ENCODE assay signal across 13 cellular contexts in genomic region chr4:156581693-156582092, GRCh38.
DNase-seq lines count a peak whose midpoint lies in the region; ATAC-seq, FAIRE-seq and TF ChIP-seq lines count a peak whose summit lies in the region.
"Had no signal": no experiment of that assay in that cellular context is flagged by ENCODE, and none has a peak within 500 bp of the region (broad histone marks: within the 10 kb centered on the region; RNA-seq: fewer than 3 reads in every experiment).

No MANE protein-coding gene starts in this region.

- H3K79me2 ChIP-seq in keratinocyte (ENCODE audit: control insufficient read depth, insufficient read depth, low read length): no peaks in the 10 kb centered on the region

- ATAC-seq in GM21390 (IDR thresholded peaks at IDR 0.05; ENCODE audit: unreplicated experiment): no peak
- no peak for ATAC-seq in activated T-cell treated with anti-CD3 and anti-CD28 coated beads, Interleukin-2, amount 50 U/mL, for 4 hours
- ATAC-seq: gastroesophageal sphincter, pancreas had no signal

- no peak overlapping the region for H3K27ac Mint-ChIP-seq in glutamatergic neuron (ENCODE audit: unreplicated experiment)

- H3K27me3 ChIP-seq in keratinocyte (ENCODE audit: control insufficient read depth, extremely low read depth, insufficient read depth, low read length): no peaks in the 10 kb centered on the region
- H3K27me3 ChIP-seq: gastroesophageal sphincter, pancreas had no signal

- no peak overlapping the region for H3K4me3 Mint-ChIP-seq in glutamatergic neuron (ENCODE audit: unreplicated experiment)
- no peak overlapping the region for H3K4me3 Mint-ChIP-seq in activated T-cell treated with anti-CD3 and anti-CD28 coated beads, Interleukin-2, amount 50 U/mL, for 4 hours

- H3K36me3 ChIP-seq in SK-N-MC (ENCODE audit: insufficient read depth, low read length): no peaks in the 10 kb centered on the region
- H3K36me3 ChIP-seq in keratinocyte (ENCODE audit: control insufficient read depth in 2 of 2, extremely low read depth in 1 of 2, insufficient read depth in 2 of 2, low read length in 2 of 2): no peaks in the 10 kb centered on the region
- H3K36me3 ChIP-seq: gastroesophageal sphincter, pancreas had no signal

- H3K36me3 Mint-ChIP-seq in glutamatergic neuron (ENCODE audit: unreplicated experiment): no peaks in the 10 kb centered on the region
- H3K36me3 Mint-ChIP-seq in activated T-cell treated with anti-CD3 and anti-CD28 coated beads, Interleukin-2, amount 50 U/mL, for 4 hours (ENCODE audit: insufficient read depth): no peaks in the 10 kb centered on the region

- TF ChIP-seq CTCF in keratinocyte (optimal IDR thresholded peaks at IDR 0.05 in 1 of 3, IDR thresholded peaks at IDR 0.05 in 1 of 3, conservative IDR thresholded peaks at IDR 0.05 in 1 of 3; ENCODE audit: extremely low read depth in 1 of 3, insufficient read depth in 2 of 3, low read length in 3 of 3) (no peak), glutamatergic neuron (IDR thresholded peaks at IDR 0.05; ENCODE audit: partially characterized antibody, unreplicated experiment) (no peak)

- H3K4me1 ChIP-seq in keratinocyte (ENCODE audit: control insufficient read depth, extremely low read depth, insufficient read depth, low read length): peaks cover 7% of the 10 kb centered on the region
- H3K4me1 ChIP-seq: gastroesophageal sphincter had no signal

- no peaks in the 10 kb centered on the region for H4K20me1 ChIP-seq in keratinocyte (ENCODE audit: control insufficient read depth, extremely low read depth, insufficient read depth, low read length)

- DNase-seq in HT-29 (ENCODE audit: low spot score) (peak; percentile 56), SK-N-MC (ENCODE audit: low read depth, low spot score) (no peak), keratinocyte (ENCODE audit: low read depth, low spot score) (no peak), glutamatergic neuron (no peak), C1 segment of cervical spinal cord (lab: John Stamatoyannopoulos, UW) (no peak)
- DNase-seq in activated T-cell treated with anti-CD3 and anti-CD28 coated beads, Interleukin-2, amount 50 U/mL, for 4 hours: no peak
- DNase-seq: activated effector memory CD4-positive, alpha-beta T cell treated with Interleukin-2 at 50 U/mL for 16 hours; NCI-H524 treated with DMSO at 0.1 percent for 48 hours; pancreas; SHP77 had no signal

- H3K27ac ChIP-seq in SK-N-MC (peak overlapping the region; percentile 86), keratinocyte (ENCODE audit: control insufficient read depth, insufficient read depth, low read length) (no peak overlapping the region)
- H3K27ac ChIP-seq: gastroesophageal sphincter had no signal

- dilution Hi-C loops in keratinocyte (cut with MboI; ENCODE audit: extremely low pct_ligation_motif_present, low sequenced_read_pairs): no loop called here

- peak; percentile 95 for FAIRE-seq in A204.1 (lab: Jason Lieb, UNC)
- FAIRE-seq in keratinocyte (lab: Jason Lieb, UNC): no peak
- FAIRE-seq: pancreas had no signal

- peak overlapping the region; percentile 91 for H3K4me2 ChIP-seq in keratinocyte (ENCODE audit: control insufficient read depth, extremely low read depth, insufficient read depth, low read depth, low read length)

- H3K4me1 Mint-ChIP-seq in glutamatergic neuron (ENCODE audit: low read depth, unreplicated experiment): no peaks in the 10 kb centered on the region
- no peaks in the 10 kb centered on the region for H3K4me1 Mint-ChIP-seq in activated T-cell treated with anti-CD3 and anti-CD28 coated beads, Interleukin-2, amount 50 U/mL, for 4 hours (ENCODE audit: low read depth)

- H3K9me1 ChIP-seq in keratinocyte (ENCODE audit: control insufficient read depth, extremely low read depth, insufficient read depth, low read length): no peaks in the 10 kb centered on the region

- H3K27me3 Mint-ChIP-seq in glutamatergic neuron (ENCODE audit: unreplicated experiment): peaks cover 2% of the 10 kb centered on the region
- H3K27me3 Mint-ChIP-seq in activated T-cell treated with anti-CD3 and anti-CD28 coated beads, Interleukin-2, amount 50 U/mL, for 4 hours (ENCODE audit: low read depth): no peaks in the 10 kb centered on the region

- H3K9me3 Mint-ChIP-seq in glutamatergic neuron (ENCODE audit: unreplicated experiment): no peaks in the 10 kb centered on the region
- no peaks in the 10 kb centered on the region for H3K9me3 Mint-ChIP-seq in activated T-cell treated with anti-CD3 and anti-CD28 coated beads, Interleukin-2, amount 50 U/mL, for 4 hours

- H3K9ac ChIP-seq in SK-N-MC (ENCODE audit: insufficient read length) (peak overlapping the region; percentile 31), keratinocyte (ENCODE audit: control insufficient read depth, extremely low read depth, insufficient read depth, low read length) (no peak overlapping the region)

- H3K9me3 ChIP-seq in SK-N-MC (ENCODE audit: low read depth, low read length) (no peaks in the 10 kb centered on the region), keratinocyte (ENCODE audit: control insufficient read depth, low read depth, low read length) (no peaks in the 10 kb centered on the region)
- H3K9me3 ChIP-seq: gastroesophageal sphincter, pancreas had no signal

- H2AFZ ChIP-seq in keratinocyte (ENCODE audit: control insufficient read depth, low read length): peak overlapping the region; percentile 80

- H3K4me3 ChIP-seq in SK-N-MC: peak overlapping the region; percentile 73
- H3K4me3 ChIP-seq in keratinocyte (ENCODE audit: control insufficient read depth in 2 of 3, extremely low read depth in 1 of 3, insufficient read depth in 2 of 3, low read depth in 1 of 3, low read length in 3 of 3): peak overlapping the region in 2 of 3 experiments; percentile 61 to 67
- H3K4me3 ChIP-seq: gastroesophageal sphincter had no signal
